Comparison of ENCODE assay signal across 9 cellular contexts in genomic region chr3:194139977-194140351, GRCh38. TPM values are rescaled to one million over a fixed set of nuclear protein-coding genes. Genes with fewer than 3 reads are reported as not detected.
DNase-seq lines count a peak whose midpoint lies in the region; ATAC-seq and TF ChIP-seq lines count a peak whose summit lies in the region.
"Had no signal": no experiment of that assay in that cellular context is flagged by ENCODE, and none has a peak within 500 bp of the region (broad histone marks: within the 10 kb centered on the region; RNA-seq: fewer than 3 reads in every experiment).

No MANE protein-coding gene starts in this region.

- peaks cover 21% of the 10 kb centered on the region for H3K36me3 Mint-ChIP-seq in GM23338 (ENCODE audit: low read depth)
- no peaks in the 10 kb centered on the region for H3K36me3 Mint-ChIP-seq in glutamatergic neuron (ENCODE audit: unreplicated experiment)
- no peaks in the 10 kb centered on the region for H3K36me3 Mint-ChIP-seq in activated CD8-positive, alpha-beta T cell treated with anti-CD3 and anti-CD28 coated beads, Interleukin-2, amount 10 ng/mL, durations not matched to agents 7 days and 5 days (ENCODE audit: low read depth)
- H3K36me3 Mint-ChIP-seq in activated T-cell treated with anti-CD3 and anti-CD28 coated beads, Interleukin-2, amount 50 U/mL, for 24 hours (ENCODE audit: low read depth): no peaks in the 10 kb centered on the region

- H3K27ac ChIP-seq in GM23338 (ENCODE audit: low read depth): peak overlapping the region; percentile 98
- peak overlapping the region; percentile 95 to 98 for H3K27ac ChIP-seq in SK-N-SH (ENCODE audit: low read depth in 2 of 2, low read length in 1 of 2)

- POLR2A ChIA-PET in SK-N-SH (lab: Yijun Ruan, JAX): interaction anchor here (2.1 to 5.6 kb wide), 2 partner anchors 132 to 176 kb away, joined by 8 to 49 read pairs; no protein-coding TSS in a partner anchor
- POLR2A ChIA-PET in activated CD8-positive, alpha-beta T cell treated with anti-CD3 and anti-CD28 coated beads, Interleukin-2, amount 10 ng/mL, durations not matched to agents 7 days and 5 days (lab: Charles Lee): no interaction called here

- H2AFZ ChIP-seq in GM23338: no peak overlapping the region
- H2AFZ ChIP-seq in SK-N-SH (ENCODE audit: low read depth): no peak overlapping the region

- H3K9me3 Mint-ChIP-seq in GM23338 (no peaks in the 10 kb centered on the region), glutamatergic neuron (ENCODE audit: unreplicated experiment) (no peaks in the 10 kb centered on the region)
- no peaks in the 10 kb centered on the region for H3K9me3 Mint-ChIP-seq in activated CD8-positive, alpha-beta T cell treated with anti-CD3 and anti-CD28 coated beads, Interleukin-2, amount 10 ng/mL, durations not matched to agents 7 days and 5 days (ENCODE audit: insufficient read depth)
- no peaks in the 10 kb centered on the region for H3K9me3 Mint-ChIP-seq in activated T-cell treated with anti-CD3 and anti-CD28 coated beads, Interleukin-2, amount 50 U/mL, for 24 hours

- H3K9me2 ChIP-seq in GM23338 (ENCODE audit: insufficient read depth) (no peaks in the 10 kb centered on the region), SK-N-SH (no peaks in the 10 kb centered on the region)

- H3K27me3 ChIP-seq in GM23338 (ENCODE audit: insufficient read depth): peaks cover 14% of the 10 kb centered on the region
- H3K27me3 ChIP-seq in SK-N-SH (ENCODE audit: insufficient read depth): no peaks in the 10 kb centered on the region

- no peaks in the 10 kb centered on the region for H3K9me3 ChIP-seq in SK-N-SH

- H3F3A ChIP-seq in GM23338 (replicated peaks; ENCODE audit: low read depth): peaks cover 26% of the 10 kb centered on the region
- H3F3A ChIP-seq in SK-N-SH (replicated peaks; ENCODE audit: insufficient read depth): peaks cover 56% of the 10 kb centered on the region

- H3K27me3 Mint-ChIP-seq in GM23338 (ENCODE audit: insufficient read depth, low read depth, poor library complexity) (peaks cover 22% of the 10 kb centered on the region), glutamatergic neuron (ENCODE audit: unreplicated experiment) (peaks cover 18% of the 10 kb centered on the region)
- H3K27me3 Mint-ChIP-seq in activated CD8-positive, alpha-beta T cell treated with anti-CD3 and anti-CD28 coated beads, Interleukin-2, amount 10 ng/mL, durations not matched to agents 7 days and 5 days (ENCODE audit: low read depth): peaks cover 65% of the 10 kb centered on the region
- H3K27me3 Mint-ChIP-seq in activated T-cell treated with anti-CD3 and anti-CD28 coated beads, Interleukin-2, amount 50 U/mL, for 24 hours: peaks cover 66% of the 10 kb centered on the region

- no peaks in the 10 kb centered on the region; the same call in 1 of the 2 replicates for H4K20me1 ChIP-seq in GM23338 (replicated peaks; ENCODE audit: insufficient read depth)
- H4K20me1 ChIP-seq in SK-N-SH (ENCODE audit: insufficient read depth): peaks cover 26% of the 10 kb centered on the region

- H3K4me2 ChIP-seq in GM23338 (peak overlapping the region; percentile 86), SK-N-SH (peak overlapping the region; percentile 96)

- DNase-seq in GM23338 (ENCODE audit: low spot score): no peak
- DNase-seq in SK-N-SH: no peak
- no peak for DNase-seq in glutamatergic neuron
- DNase-seq in retinal pigment epithelial cell (ENCODE audit: low read depth): no peak
- no peak for DNase-seq in NCI-H82 (lab: John Stamatoyannopoulos, UW)
- no peak for DNase-seq in activated CD8-positive, alpha-beta T cell treated with anti-CD3 and anti-CD28 coated beads, Interleukin-2, amount 10 ng/mL, durations not matched to agents 7 days and 5 days
- no peak for DNase-seq in activated naive CD4-positive, alpha-beta T cell (lab: John Stamatoyannopoulos, UW)
- no peak for DNase-seq in activated T-cell treated with anti-CD3 and anti-CD28 coated beads, Interleukin-2, amount 50 U/mL, for 24 hours

- H3K36me3 ChIP-seq in GM23338 (ENCODE audit: insufficient read depth) (no peaks in the 10 kb centered on the region), SK-N-SH (replicated peaks in 1 of 2; ENCODE audit: control insufficient read depth in 1 of 2, insufficient read depth in 2 of 2, low read length in 1 of 2) (peaks cover 0 to 7% of the 10 kb centered on the region in 2 experiments)

- peaks cover 39% of the 10 kb centered on the region for H3K4me1 Mint-ChIP-seq in GM23338
- peaks cover 16% of the 10 kb centered on the region for H3K4me1 Mint-ChIP-seq in glutamatergic neuron (ENCODE audit: low read depth, unreplicated experiment)
- H3K4me1 Mint-ChIP-seq in activated CD8-positive, alpha-beta T cell treated with anti-CD3 and anti-CD28 coated beads, Interleukin-2, amount 10 ng/mL, durations not matched to agents 7 days and 5 days (ENCODE audit: low read depth): peaks cover 54% of the 10 kb centered on the region
- peaks cover 33% of the 10 kb centered on the region for H3K4me1 Mint-ChIP-seq in activated T-cell treated with anti-CD3 and anti-CD28 coated beads, Interleukin-2, amount 50 U/mL, for 24 hours (ENCODE audit: low read depth)

- WGBS in SK-N-SH (ENCODE audit: low lambda C conversion rate): 36% methylated on average over 4 of the region's 4 CpGs

- peak overlapping the region; percentile 34; the same call in 1 of the 2 replicates for H3K27ac Mint-ChIP-seq in GM23338
- H3K27ac Mint-ChIP-seq in glutamatergic neuron (ENCODE audit: unreplicated experiment): no peak overlapping the region
- no peak overlapping the region for H3K27ac Mint-ChIP-seq in activated CD8-positive, alpha-beta T cell treated with anti-CD3 and anti-CD28 coated beads, Interleukin-2, amount 10 ng/mL, durations not matched to agents 7 days and 5 days
- no peak overlapping the region for H3K27ac Mint-ChIP-seq in activated T-cell treated with anti-CD3 and anti-CD28 coated beads, Interleukin-2, amount 50 U/mL, for 24 hours

- TF ChIP-seq EP300 in SK-N-SH (IDR thresholded peaks at IDR 0.05; ENCODE audit: borderline replicate concordance in 1 of 2, low read depth in 1 of 2, low read length in 1 of 2): no peak

- CTCF ChIA-PET in SK-N-SH (lab: Yijun Ruan, JAX): interaction anchor here (1.1 to 7.7 kb wide), 9 partner anchors 11 to 395 kb away, joined by 3 to 94 read pairs (median 16); no protein-coding TSS in a partner anchor
- CTCF ChIA-PET in activated CD8-positive, alpha-beta T cell treated with anti-CD3 and anti-CD28 coated beads, Interleukin-2, amount 10 ng/mL, durations not matched to agents 7 days and 5 days (lab: Charles Lee): interaction anchor here (2.1 kb wide), 1 partner anchor 176 kb away, joined by 11 read pairs; no protein-coding TSS in a partner anchor

- H3K79me2 ChIP-seq in GM23338 (replicated peaks; ENCODE audit: insufficient read depth) (peaks cover 12% of the 10 kb centered on the region), SK-N-SH (ENCODE audit: insufficient read depth) (peaks cover 21% of the 10 kb centered on the region)

- ATAC-seq in GM23338: no peak
- no peak for ATAC-seq in activated CD8-positive, alpha-beta T cell treated with anti-CD3 and anti-CD28 coated beads, Interleukin-2, amount 10 ng/mL, durations not matched to agents 7 days and 5 days

- peak overlapping the region; percentile 96; the same call in 1 of the 2 replicates for H3K9ac ChIP-seq in SK-N-SH

- no peak for TF ChIP-seq RAD21 in SK-N-SH (IDR thresholded peaks at IDR 0.05; ENCODE audit: low read length)

- H3K4me3 Mint-ChIP-seq in GM23338 (peak overlapping the region; percentile 58), glutamatergic neuron (ENCODE audit: unreplicated experiment) (peak overlapping the region; percentile 44)
- H3K4me3 Mint-ChIP-seq in activated CD8-positive, alpha-beta T cell treated with anti-CD3 and anti-CD28 coated beads, Interleukin-2, amount 10 ng/mL, durations not matched to agents 7 days and 5 days: no peak overlapping the region
- no peak overlapping the region for H3K4me3 Mint-ChIP-seq in activated T-cell treated with anti-CD3 and anti-CD28 coated beads, Interleukin-2, amount 50 U/mL, for 24 hours

- H3K4me3 ChIP-seq in GM23338 (peak overlapping the region; percentile 78), SK-N-SH (ENCODE audit: low read depth in 2 of 2, low read length in 1 of 2) (peak overlapping the region in 1 of 2 experiments; percentile 23; a peak in 2 of 4 replicates), retinal pigment epithelial cell (ENCODE audit: low read length) (peak overlapping the region; percentile 1)
- H3K4me3 ChIP-seq: lung had no signal

- no peak for TF ChIP-seq CTCF in GM23338 (conservative IDR thresholded peaks at IDR 0.05; ENCODE audit: low read depth in 2 of 2)
- TF ChIP-seq CTCF in SK-N-SH (IDR thresholded peaks at IDR 0.05): no peak
- TF ChIP-seq CTCF in glutamatergic neuron (IDR thresholded peaks at IDR 0.05; ENCODE audit: partially characterized antibody, unreplicated experiment): no peak
- TF ChIP-seq CTCF in retinal pigment epithelial cell (conservative IDR thresholded peaks at IDR 0.05; ENCODE audit: low read depth, low read length): no peak

- H3K4me1 ChIP-seq in GM23338 (ENCODE audit: insufficient read depth) (peaks cover 36% of the 10 kb centered on the region), SK-N-SH (ENCODE audit: control insufficient read depth in 1 of 2, insufficient read depth in 2 of 2, low read depth in 1 of 2, low read length in 1 of 2) (peaks cover 18 to 70% of the 10 kb centered on the region in 2 experiments)

TF ChIP-seq in GM23338, 12 proteins besides CTCF, POLR2A, EP300 and RAD21 (continues in another document):
- TF ChIP-seq STAT1 (IDR thresholded peaks at IDR 0.05; ENCODE audit: unreplicated experiment): no peak
- TF ChIP-seq ZNF331 (CRISPR knock-in tag; IDR thresholded peaks at IDR 0.05; ENCODE audit: low read depth): no peak
- no peak for TF ChIP-seq NANOG (IDR thresholded peaks at IDR 0.05; ENCODE audit: borderline replicate concordance)
- no peak for TF ChIP-seq EZH2 (IDR thresholded peaks at IDR 0.05; ENCODE audit: low read depth, unreplicated experiment)
- TF ChIP-seq POLR2AphosphoS5 (IDR thresholded peaks at IDR 0.05; ENCODE audit: low read depth): no peak

TF ChIP-seq in SK-N-SH, 30 proteins besides CTCF, POLR2A, EP300 and RAD21 (continues in another document):
- TF ChIP-seq TCF12 (IDR thresholded peaks at IDR 0.05) (no peak), SIN3A (IDR thresholded peaks at IDR 0.05; ENCODE audit: borderline replicate concordance, low read depth, low read length) (no peak), RCOR1 (IDR thresholded peaks at IDR 0.05; ENCODE audit: low read length) (no peak)

RNA-seq across cellular contexts. Expression of gene HES1, which starts 4.0 kb away (rescaled TPM):
- 40.3 and 42.7 TPM in 2 replicates for total RNA-seq in GM23338 (2014; rRNA removed; shearing (Covaris generic))
- polyA plus RNA-seq in GM23338 (2016; fragmentation: Nextera tagmentation; extraction: Ambion mirVana) (59.3 and 60.8 TPM in 2 replicates), SK-N-SH (2012; rRNA removed) (152 and 225 TPM in 2 replicates)
- polyA plus RNA-seq in SK-N-SH (2012; cell fraction: cytosol; rRNA removed): 98.1 and 119 TPM in 2 replicates
- 440 and 504 TPM in 2 replicates for polyA plus RNA-seq in SK-N-SH (2012; cell fraction: nucleus; rRNA removed)
- 0.34 TPM for total RNA-seq in glutamatergic neuron (ENCODE audit: unreplicated experiment)
- total RNA-seq in activated CD8-positive, alpha-beta T cell treated with anti-CD3 and anti-CD28 coated beads, Interleukin-2, amount 10 ng/mL, durations not matched to agents 7 days and 5 days: not detected

Comparison
In these comparisons a context has a peak if more than half of its experiments do, and no peak if none do; other contexts are left out.
1. H3K4me3 Mint-ChIP-seq: peak in GM23338 (single experiment) and glutamatergic neuron (single experiment); none in activated CD8-positive, alpha-beta T cell treated with anti-CD3 and anti-CD28 coated beads, Interleukin-2, amount 10 ng/mL, durations not matched to agents 7 days and 5 days (single experiment) and activated T-cell treated with anti-CD3 and anti-CD28 coated beads, Interleukin-2, amount 50 U/mL, for 24 hours (single experiment).
2. RNA of gene HES1, which starts 4.0 kb away (total RNA-seq): 40.3 to 42.7 TPM in GM23338; 0.34 TPM in glutamatergic neuron (single experiment) and not detected in activated CD8-positive, alpha-beta T cell treated with anti-CD3 and anti-CD28 coated beads, Interleukin-2, amount 10 ng/mL, durations not matched to agents 7 days and 5 days; every median in the first group is over 10 times any median in the second.